In the genomic region with DNA sequence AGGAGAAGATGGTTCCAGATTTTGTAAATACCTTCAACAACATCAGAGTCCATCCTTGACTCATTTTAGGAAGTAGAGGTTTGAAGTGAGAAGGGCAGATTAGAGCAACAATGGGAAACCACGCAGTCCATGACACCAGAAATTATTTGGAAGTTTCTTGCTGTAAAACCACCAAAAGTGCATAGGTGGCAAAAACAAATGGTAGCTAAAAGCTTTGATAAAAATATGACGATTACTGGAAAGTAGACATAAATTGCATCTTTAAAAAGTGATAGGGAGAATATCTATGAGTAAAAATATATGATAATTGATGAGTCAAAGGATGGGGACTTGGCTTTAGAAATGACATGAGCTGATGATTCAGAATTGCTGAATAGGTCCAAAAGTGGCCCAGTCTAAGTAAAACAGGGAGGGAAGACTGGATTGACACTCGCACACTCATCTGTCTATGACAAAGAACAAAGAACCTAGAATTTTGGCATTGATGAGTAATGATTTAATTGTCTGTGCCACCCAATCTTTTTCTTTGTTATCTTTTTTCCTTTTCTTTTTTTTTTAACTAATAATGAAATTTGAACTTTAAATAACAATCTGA, we compare ENCODE assay signal across 12 cellular contexts.
"Had no signal": no experiment of that assay in that cellular context is flagged by ENCODE, and none has a peak within 500 bp of the region (broad histone marks: within the 10 kb centered on the region; RNA-seq: fewer than 3 reads in every experiment).

No MANE protein-coding gene starts in this region.

- H3K27me3 ChIP-seq: pancreas, tibial artery had no signal

- DNase-seq: activated B cell treated with CpG ODN at 0.5 μM for 24 hours; activated CD4-positive, alpha-beta memory T cell treated with anti-CD3 and anti-CD28 coated beads for 36 hours; activated CD4-positive, alpha-beta T cell treated with anti-CD3 and anti-CD28 coated beads for 4 hours; activated naive CD4-positive, alpha-beta T cell treated with Interleukin-2 at 50 U/mL for 16 hours; activated T-cell treated with anti-CD3 and anti-CD28 coated beads for 4 hours; mucosa of descending colon; naive B cell; pancreas; spleen; stimulated activated naive CD4-positive, alpha-beta T cell; substantia nigra; tibial artery had no signal

- H3K4me1 ChIP-seq: pancreas, spleen, tibial artery had no signal

- H3K9me3 ChIP-seq: mucosa of descending colon, pancreas, spleen, tibial artery had no signal

- FAIRE-seq: pancreas had no signal

- H3K27ac ChIP-seq: pancreas, spleen, tibial artery had no signal

- ATAC-seq: mucosa of descending colon, pancreas had no signal

- H3K36me3 ChIP-seq: pancreas, spleen, tibial artery had no signal

- H3K4me3 ChIP-seq: mucosa of descending colon, pancreas, spleen, tibial artery had no signal
